35 cellular contexts compared by ENCODE assay signal in the genomic region with DNA sequence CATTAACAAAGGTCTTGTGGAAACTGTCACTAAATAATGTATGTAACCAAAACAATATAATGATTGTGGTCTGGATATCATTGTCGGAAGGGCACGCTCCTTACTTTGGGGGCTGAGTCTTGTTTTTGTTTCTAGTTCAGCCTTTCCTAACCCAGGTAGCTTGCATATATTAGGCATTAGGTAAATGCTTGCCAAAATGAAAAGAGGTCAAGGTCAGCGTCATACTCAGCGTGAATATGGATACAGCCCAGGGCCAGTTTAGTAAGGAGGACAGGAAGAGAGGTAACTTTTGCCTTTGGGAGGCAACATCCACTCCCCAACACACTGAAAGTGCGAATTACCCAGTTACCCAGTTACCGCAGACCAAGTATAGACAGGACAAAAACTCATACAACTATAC.
"Had no signal": no experiment of that assay in that cellular context is flagged by ENCODE, and none has a peak within 500 bp of the region (broad histone marks: within the 10 kb centered on the region; RNA-seq: fewer than 3 reads in every experiment).

No MANE protein-coding gene starts in this region.

- H3K4me1 ChIP-seq: body of pancreas, breast epithelium had no signal

- H3K36me3 Mint-ChIP-seq: activated CD4-positive, alpha-beta memory T cell treated with anti-CD3 and anti-CD28 coated beads for 36 hours; activated naive CD4-positive, alpha-beta T cell treated with anti-CD3 and anti-CD28 coated beads, Interleukin-2, amount 50 U/mL, for 72 hours; activated naive CD8-positive, alpha-beta T cell treated with anti-CD3 and anti-CD28 coated beads for 36 hours had no signal

- H3K9me3 ChIP-seq: adrenal gland, body of pancreas, breast epithelium had no signal

- ATAC-seq: activated CD8-positive, alpha-beta T cell treated with anti-CD3 and anti-CD28 coated beads for 36 hours; activated naive CD4-positive, alpha-beta T cell treated with anti-CD3 and anti-CD28 coated beads, Interleukin-2, amount 50 U/mL, for 72 hours; activated T-cell treated with anti-CD3 and anti-CD28 coated beads, Interleukin-2, amount 50 U/mL, for 4 hours; activated T-cell treated with anti-CD3 and anti-CD28 coated beads, Interleukin-2, amount 50 U/mL, for 72 hours; activated T-helper 17 cell treated with anti-CD3 and anti-CD28 coated beads, Interleukin-2, amount 50 U/mL, for 72 hours; body of pancreas had no signal

- DNase-seq: activated B cell treated with CpG ODN at 0.5 μM for 24 hours; activated CD4-positive, alpha-beta memory T cell treated with anti-CD3 and anti-CD28 coated beads for 36 hours; activated CD4-positive, alpha-beta T cell treated with anti-CD3 and anti-CD28 coated beads for 4 hours; activated CD4-positive, alpha-beta T cell treated with anti-CD3 and anti-CD28 coated beads, Interleukin-2, amount 10 ng/mL, durations not matched to agents 24 days and 14 days; activated CD4-positive, alpha-beta T cell treated with anti-CD3 and anti-CD28 coated beads, Interleukin-2, amount 50 U/mL, for 1 hour; activated CD4-positive, alpha-beta T cell treated with anti-CD3 and anti-CD28 coated beads, Interleukin-2, amount 50 U/mL, for 4 hours; activated CD4-positive, CD25-positive, alpha-beta regulatory T cell treated with anti-CD3 and anti-CD28 coated beads, Interleukin-2, amount 50 U/mL, for 72 hours; activated CD8-positive, alpha-beta memory T cell treated with anti-CD3 and anti-CD28 coated beads, Interleukin-2, amount 50 U/mL, for 4 hours; activated CD8-positive, alpha-beta T cell treated with anti-CD3 and anti-CD28 coated beads for 36 hours; activated effector memory CD4-positive, alpha-beta T cell treated with anti-CD3 and anti-CD28 coated beads, Interleukin-2, amount 50 U/mL, for 16 hours; activated gamma-delta T cell treated with Interleukin-2 at 50 U/mL for 16 hours; activated naive CD4-positive, alpha-beta T cell; activated naive CD4-positive, alpha-beta T cell treated with anti-CD3 and anti-CD28 coated beads for 36 hours; activated naive CD4-positive, alpha-beta T cell treated with anti-CD3 and anti-CD28 coated beads, Interleukin-2, amount 50 U/mL, for 16 hours; activated naive CD8-positive, alpha-beta T cell treated with anti-CD3 and anti-CD28 coated beads for 36 hours; activated T-cell treated with anti-CD3 and anti-CD28 coated beads for 4 hours; activated T-cell treated with anti-CD3 and anti-CD28 coated beads, Interleukin-2, amount 50 U/mL, for 1 hour; activated T-cell treated with anti-CD3 and anti-CD28 coated beads, Interleukin-2, amount 50 U/mL, for 4 hours; activated T-cell treated with anti-CD3 and anti-CD28 coated beads, Interleukin-2, amount 50 U/mL, for 72 hours; adrenal gland; amniotic stem cell; aorta; body of pancreas; brain microvascular endothelial cell; central memory CD4-positive, alpha-beta T cell; T-helper 2 cell; T-helper 9 cell had no signal

- H3K27ac ChIP-seq: adrenal gland, body of pancreas, brain microvascular endothelial cell, breast epithelium, VCaP had no signal

- H3K4me3 ChIP-seq: adrenal gland, body of pancreas, breast epithelium had no signal

- H3K27ac Mint-ChIP-seq: activated B cell treated with CpG ODN at 0.5 μM for 24 hours; activated CD4-positive, alpha-beta memory T cell treated with anti-CD3 and anti-CD28 coated beads for 36 hours; activated CD4-positive, alpha-beta T cell treated with anti-CD3 and anti-CD28 coated beads, Interleukin-2, amount 10 ng/mL, durations not matched to agents 24 days and 14 days; activated CD8-positive, alpha-beta T cell treated with anti-CD3 and anti-CD28 coated beads for 36 hours; activated naive CD4-positive, alpha-beta T cell treated with anti-CD3 and anti-CD28 coated beads for 36 hours; activated naive CD4-positive, alpha-beta T cell treated with anti-CD3 and anti-CD28 coated beads, Interleukin-2, amount 50 U/mL, for 72 hours; activated naive CD8-positive, alpha-beta T cell treated with anti-CD3 and anti-CD28 coated beads for 36 hours; activated T-cell treated with anti-CD3 and anti-CD28 coated beads, Interleukin-2, amount 50 U/mL, for 72 hours; activated T-helper 1 cell treated with anti-CD3 and anti-CD28 coated beads, Interleukin-12 subunit alpha, Interleukin-12 subunit beta, Interleukin-2, Interleukin-4 antibody, amounts not matched to agents 30 ng/mL and 10 ng/mL and 1 ng/mL, durations not matched to agents 14 hours and 24 hours and 36 hours; activated T-helper 17 cell treated with anti-CD3 and anti-CD28 coated beads, Interleukin-2, amount 50 U/mL, for 72 hours; T-helper 2 cell treated with Interferon-gamma antibody and Interleukin-4, amounts not matched to agents 5 μg/mL and 100 μg/mL, for 36 hours had no signal

- H3K4me3 Mint-ChIP-seq: activated B cell treated with CpG ODN at 0.5 μM for 24 hours; activated CD4-positive, alpha-beta memory T cell treated with anti-CD3 and anti-CD28 coated beads for 36 hours; activated CD4-positive, alpha-beta T cell treated with anti-CD3 and anti-CD28 coated beads, Interleukin-2, amount 10 ng/mL, durations not matched to agents 24 days and 14 days; activated CD8-positive, alpha-beta T cell treated with anti-CD3 and anti-CD28 coated beads for 36 hours; activated naive CD4-positive, alpha-beta T cell treated with anti-CD3 and anti-CD28 coated beads for 36 hours; activated naive CD8-positive, alpha-beta T cell treated with anti-CD3 and anti-CD28 coated beads for 36 hours; activated T-cell treated with anti-CD3 and anti-CD28 coated beads, Interleukin-2, amount 50 U/mL, for 4 hours; activated T-cell treated with anti-CD3 and anti-CD28 coated beads, Interleukin-2, amount 50 U/mL, for 72 hours; activated T-helper 1 cell treated with anti-CD3 and anti-CD28 coated beads, Interleukin-12 subunit alpha, Interleukin-12 subunit beta, Interleukin-2, Interleukin-4 antibody, amounts not matched to agents 30 ng/mL and 10 ng/mL and 1 ng/mL, durations not matched to agents 14 hours and 24 hours and 36 hours; activated T-helper 17 cell treated with anti-CD3 and anti-CD28 coated beads, Interleukin-2, amount 50 U/mL, for 72 hours; T-helper 2 cell treated with Interferon-gamma antibody and Interleukin-4, amounts not matched to agents 5 μg/mL and 100 μg/mL, for 36 hours had no signal

- FAIRE-seq: astrocyte, TTC549 had no signal

- H3K9me3 Mint-ChIP-seq: activated B cell treated with CpG ODN at 0.5 μM for 24 hours; activated CD4-positive, alpha-beta memory T cell treated with anti-CD3 and anti-CD28 coated beads for 36 hours; activated CD4-positive, alpha-beta T cell treated with anti-CD3 and anti-CD28 coated beads, Interleukin-2, amount 10 ng/mL, durations not matched to agents 24 days and 14 days; activated CD8-positive, alpha-beta T cell treated with anti-CD3 and anti-CD28 coated beads for 36 hours; activated naive CD4-positive, alpha-beta T cell treated with anti-CD3 and anti-CD28 coated beads for 36 hours; activated naive CD4-positive, alpha-beta T cell treated with anti-CD3 and anti-CD28 coated beads, Interleukin-2, amount 50 U/mL, for 72 hours; activated naive CD8-positive, alpha-beta T cell treated with anti-CD3 and anti-CD28 coated beads for 36 hours; activated T-cell treated with anti-CD3 and anti-CD28 coated beads, Interleukin-2, amount 50 U/mL, for 4 hours; activated T-helper 1 cell treated with anti-CD3 and anti-CD28 coated beads, Interleukin-12 subunit alpha, Interleukin-12 subunit beta, Interleukin-2, Interleukin-4 antibody, amounts not matched to agents 30 ng/mL and 10 ng/mL and 1 ng/mL, durations not matched to agents 14 hours and 24 hours and 36 hours; activated T-helper 17 cell treated with anti-CD3 and anti-CD28 coated beads, Interleukin-2, amount 50 U/mL, for 72 hours; T-helper 2 cell treated with Interferon-gamma antibody and Interleukin-4, amounts not matched to agents 5 μg/mL and 100 μg/mL, for 36 hours had no signal

- H3K27me3 ChIP-seq: adrenal gland, body of pancreas, brain microvascular endothelial cell, breast epithelium had no signal

- H3K36me3 ChIP-seq: adrenal gland, brain microvascular endothelial cell, breast epithelium had no signal

- H3K27me3 Mint-ChIP-seq: activated B cell treated with CpG ODN at 0.5 μM for 24 hours had no signal
